ENCODE assay signal across 1 cellular context in genomic region chr6:138275976-138276375, GRCh38.
TF ChIP-seq lines count a peak whose summit lies in the region.

No MANE protein-coding gene starts in this region.

TF ChIP-seq in H1, 55 proteins besides CTCF, POLR2A, EP300 and RAD21 (continued from another document):
- no peak for TF ChIP-seq RNF2 (IDR thresholded peaks at IDR 0.05; ENCODE audit: borderline replicate concordance, low read depth, low read length, missing control alignments, poor library complexity, severe bottlenecking)
